ENCODE assay signal across 30 cellular contexts in the genomic region with DNA sequence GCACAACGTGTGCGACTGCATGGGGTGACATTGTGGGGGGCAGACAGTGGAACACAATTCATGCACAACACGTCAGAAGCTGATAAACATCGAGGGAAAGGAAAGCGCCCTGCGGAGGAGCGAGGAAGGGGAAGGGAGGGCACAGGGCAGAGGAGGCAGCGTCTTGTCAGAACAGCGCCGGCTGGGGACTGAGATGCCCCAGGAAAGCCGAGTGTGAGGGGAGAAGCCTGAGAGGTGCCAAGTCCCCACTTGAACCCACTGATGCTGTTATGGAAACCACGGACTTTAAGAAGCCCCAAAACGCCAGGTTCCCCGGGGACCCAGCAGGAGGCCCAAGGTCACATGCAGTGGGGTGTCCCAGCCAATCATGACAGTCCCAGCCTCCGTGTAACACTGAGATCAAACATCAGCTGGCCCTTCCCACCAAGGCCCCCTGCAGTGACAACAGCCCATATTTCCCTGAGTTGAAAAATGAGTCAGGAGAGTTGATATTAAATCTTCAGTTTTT.
DNase-seq lines count a peak whose midpoint lies in the region; ATAC-seq and TF ChIP-seq lines count a peak whose summit lies in the region.
"Had no signal": no experiment of that assay in that cellular context is flagged by ENCODE, and none has a peak within 500 bp of the region (broad histone marks: within the 10 kb centered on the region; RNA-seq: fewer than 3 reads in every experiment).

No MANE protein-coding gene starts in this region.

- H3K9me3 Mint-ChIP-seq in activated CD4-positive, alpha-beta T cell treated with anti-CD3 and anti-CD28 coated beads, Interleukin-2, amount 10 ng/mL, durations not matched to agents 7 days and 5 days = no peaks in the 10 kb centered on the region
- no peaks in the 10 kb centered on the region for H3K9me3 Mint-ChIP-seq in activated CD4-positive, alpha-beta T cell treated with anti-CD3 and anti-CD28 coated beads for 36 hours (ENCODE audit: low read depth)
- H3K9me3 Mint-ChIP-seq: activated CD4-positive, alpha-beta memory T cell treated with anti-CD3 and anti-CD28 coated beads, Interleukin-2, amount 10 ng/mL, durations not matched to agents 7 days and 5 days; activated naive CD4-positive, alpha-beta T cell treated with anti-CD3 and anti-CD28 coated beads, Interleukin-2, amount 10 ng/mL, durations not matched to agents 7 days and 5 days; activated T-helper 1 cell treated with anti-CD3 and anti-CD28 coated beads, Interleukin-12 subunit alpha, Interleukin-12 subunit beta, Interleukin-2, Interleukin-4 antibody, amounts not matched to agents 30 ng/mL and 10 ng/mL and 1 ng/mL, durations not matched to agents 14 hours and 24 hours and 36 hours; CD8-positive, alpha-beta T cell; H9; neural crest cell had no signal

- H3K9me3 ChIP-seq in HEK293 (ENCODE audit: control insufficient read depth, insufficient read depth, low read depth, low read length) = no peaks in the 10 kb centered on the region
- H3K9me3 ChIP-seq: colonic mucosa, upper lobe of left lung had no signal

- intact Hi-C loops in activated CD4-positive, alpha-beta T cell treated with anti-CD3 and anti-CD28 coated beads for 36 hours (cut with DNase I, micrococcal nuclease) = no loop called here

- H3K4me1 Mint-ChIP-seq in activated CD4-positive, alpha-beta T cell treated with anti-CD3 and anti-CD28 coated beads, Interleukin-2, amount 10 ng/mL, durations not matched to agents 7 days and 5 days = peaks cover 3% of the 10 kb centered on the region
- H3K4me1 Mint-ChIP-seq in activated CD4-positive, alpha-beta T cell treated with anti-CD3 and anti-CD28 coated beads for 36 hours = no peaks in the 10 kb centered on the region
- H3K4me1 Mint-ChIP-seq: activated CD4-positive, alpha-beta memory T cell treated with anti-CD3 and anti-CD28 coated beads, Interleukin-2, amount 10 ng/mL, durations not matched to agents 7 days and 5 days; activated naive CD4-positive, alpha-beta T cell treated with anti-CD3 and anti-CD28 coated beads, Interleukin-2, amount 10 ng/mL, durations not matched to agents 7 days and 5 days; neural crest cell had no signal

- no peak for TF ChIP-seq CTCF in HEK293 (tag by site-specific recombination; IDR thresholded peaks at IDR 0.05)
- TF ChIP-seq CTCF in astrocyte of the spinal cord (IDR thresholded peaks at IDR 0.05; ENCODE audit: low read depth, low read length) = no peak

- H3K36me3 Mint-ChIP-seq in activated CD4-positive, alpha-beta T cell treated with anti-CD3 and anti-CD28 coated beads, Interleukin-2, amount 10 ng/mL, durations not matched to agents 7 days and 5 days (ENCODE audit: low read depth) = no peaks in the 10 kb centered on the region
- H3K36me3 Mint-ChIP-seq in activated CD4-positive, alpha-beta T cell treated with anti-CD3 and anti-CD28 coated beads for 36 hours (ENCODE audit: low read depth) = no peaks in the 10 kb centered on the region
- H3K36me3 Mint-ChIP-seq: activated naive CD4-positive, alpha-beta T cell treated with anti-CD3 and anti-CD28 coated beads, Interleukin-2, amount 10 ng/mL, durations not matched to agents 7 days and 5 days; CD8-positive, alpha-beta T cell had no signal

- CTCF ChIA-PET in activated CD4-positive, alpha-beta T cell treated with anti-CD3 and anti-CD28 coated beads, Interleukin-2, amount 10 ng/mL, durations not matched to agents 7 days and 5 days (lab: Charles Lee) = no interaction called here
- CTCF ChIA-PET in activated CD4-positive, alpha-beta T cell treated with anti-CD3 and anti-CD28 coated beads for 36 hours (lab: Charles Lee) = no interaction called here
- CTCF ChIA-PET in HEK293 (lab: Yijun Ruan, JAX) = no interaction called here

- no peak overlapping the region for H3K4me3 ChIP-seq in HEK293 (ENCODE audit: low read depth, low read length)
- no peak overlapping the region for H3K4me3 ChIP-seq in astrocyte of the spinal cord (ENCODE audit: low read depth, low read length)
- H3K4me3 ChIP-seq: colonic mucosa, upper lobe of left lung had no signal

- in situ Hi-C loops in astrocyte of the spinal cord (cut with HindIII; ENCODE audit: low sequenced_read_pairs) = no loop called here

- no peak overlapping the region for H3K4me3 Mint-ChIP-seq in activated CD4-positive, alpha-beta T cell treated with anti-CD3 and anti-CD28 coated beads, Interleukin-2, amount 10 ng/mL, durations not matched to agents 7 days and 5 days
- H3K4me3 Mint-ChIP-seq in activated CD4-positive, alpha-beta T cell treated with anti-CD3 and anti-CD28 coated beads for 36 hours = no peak overlapping the region
- H3K4me3 Mint-ChIP-seq: activated CD4-positive, alpha-beta memory T cell treated with anti-CD3 and anti-CD28 coated beads, Interleukin-2, amount 10 ng/mL, durations not matched to agents 7 days and 5 days; activated naive CD4-positive, alpha-beta T cell treated with anti-CD3 and anti-CD28 coated beads, Interleukin-2, amount 10 ng/mL, durations not matched to agents 7 days and 5 days; activated T-helper 1 cell treated with anti-CD3 and anti-CD28 coated beads, Interleukin-12 subunit alpha, Interleukin-12 subunit beta, Interleukin-2, Interleukin-4 antibody, amounts not matched to agents 30 ng/mL and 10 ng/mL and 1 ng/mL, durations not matched to agents 14 hours and 24 hours and 36 hours; CD8-positive, alpha-beta T cell; H9; neural crest cell had no signal

- POLR2A ChIA-PET in activated CD4-positive, alpha-beta T cell treated with anti-CD3 and anti-CD28 coated beads, Interleukin-2, amount 10 ng/mL, durations not matched to agents 7 days and 5 days (lab: Charles Lee) = no interaction called here
- POLR2A ChIA-PET in activated CD4-positive, alpha-beta T cell treated with anti-CD3 and anti-CD28 coated beads for 36 hours (lab: Charles Lee) = no interaction called here
- POLR2A ChIA-PET in HEK293 (lab: Yijun Ruan, JAX) = no interaction called here

- no peaks in the 10 kb centered on the region for H3K27me3 Mint-ChIP-seq in activated CD4-positive, alpha-beta T cell treated with anti-CD3 and anti-CD28 coated beads, Interleukin-2, amount 10 ng/mL, durations not matched to agents 7 days and 5 days
- H3K27me3 Mint-ChIP-seq in activated CD4-positive, alpha-beta T cell treated with anti-CD3 and anti-CD28 coated beads for 36 hours = no peaks in the 10 kb centered on the region
- H3K27me3 Mint-ChIP-seq: activated CD4-positive, alpha-beta memory T cell treated with anti-CD3 and anti-CD28 coated beads, Interleukin-2, amount 10 ng/mL, durations not matched to agents 7 days and 5 days had no signal

- no peak overlapping the region for H3K27ac ChIP-seq in HEK293 (ENCODE audit: extremely low read depth, low read depth, low read length)
- H3K27ac ChIP-seq: colonic mucosa, parathyroid adenoma, upper lobe of left lung had no signal

- no peaks in the 10 kb centered on the region for H3K4me1 ChIP-seq in HEK293 (ENCODE audit: control insufficient read depth, insufficient read depth, low read length)
- H3K4me1 ChIP-seq: colonic mucosa, parathyroid adenoma, upper lobe of left lung had no signal

- H3K27ac Mint-ChIP-seq in activated CD4-positive, alpha-beta T cell treated with anti-CD3 and anti-CD28 coated beads, Interleukin-2, amount 10 ng/mL, durations not matched to agents 7 days and 5 days = peak overlapping the region; percentile 36
- H3K27ac Mint-ChIP-seq in activated CD4-positive, alpha-beta T cell treated with anti-CD3 and anti-CD28 coated beads for 36 hours = no peak overlapping the region
- H3K27ac Mint-ChIP-seq: activated CD4-positive, alpha-beta memory T cell treated with anti-CD3 and anti-CD28 coated beads, Interleukin-2, amount 10 ng/mL, durations not matched to agents 7 days and 5 days; activated naive CD4-positive, alpha-beta T cell treated with anti-CD3 and anti-CD28 coated beads, Interleukin-2, amount 10 ng/mL, durations not matched to agents 7 days and 5 days; activated T-helper 1 cell treated with anti-CD3 and anti-CD28 coated beads, Interleukin-12 subunit alpha, Interleukin-12 subunit beta, Interleukin-2, Interleukin-4 antibody, amounts not matched to agents 30 ng/mL and 10 ng/mL and 1 ng/mL, durations not matched to agents 14 hours and 24 hours and 36 hours; CD8-positive, alpha-beta T cell; H9 had no signal

- H3K36me3 ChIP-seq in HEK293 (ENCODE audit: control insufficient read depth in 2 of 2, insufficient read depth in 1 of 2, low read length in 2 of 2) = no peaks in the 10 kb centered on the region
- H3K36me3 ChIP-seq: colonic mucosa, upper lobe of left lung had no signal

- no peak for ATAC-seq in activated CD4-positive, alpha-beta T cell treated with anti-CD3 and anti-CD28 coated beads for 36 hours
- ATAC-seq in HG03460 (IDR thresholded peaks at IDR 0.05; ENCODE audit: unreplicated experiment) = no peak
- ATAC-seq: activated CD4-positive, CD25-positive, alpha-beta regulatory T cell treated with anti-CD3 and anti-CD28 coated beads, Interleukin-2, amount 50 U/mL, for 24 hours; CD8-positive, alpha-beta T cell; HepG2; PC-3 had no signal

- DNase-seq in activated CD4-positive, alpha-beta T cell treated with anti-CD3 and anti-CD28 coated beads, Interleukin-2, amount 10 ng/mL, durations not matched to agents 7 days and 5 days = no peak
- DNase-seq in activated CD4-positive, alpha-beta T cell treated with anti-CD3 and anti-CD28 coated beads for 36 hours = no peak
- DNase-seq in astrocyte of the spinal cord (ENCODE audit: low read depth, low spot score) (peak; percentile 48), smooth muscle cell of the brain vasculature (ENCODE audit: low read depth, low spot score) (peak; percentile 32), AML-193 (lab: John Stamatoyannopoulos, UW) (no peak)
- no peak for DNase-seq in activated effector memory CD4-positive, alpha-beta T cell treated with Interleukin-2 at 50 U/mL for 16 hours
- DNase-seq: activated CD4-positive, alpha-beta memory T cell treated with anti-CD3 and anti-CD28 coated beads, Interleukin-2, amount 10 ng/mL, durations not matched to agents 7 days and 5 days; activated CD8-positive, alpha-beta memory T cell treated with anti-CD3 and anti-CD28 coated beads, Interleukin-2, amount 50 U/mL, for 48 hours; activated naive CD4-positive, alpha-beta T cell treated with anti-CD3 and anti-CD28 coated beads, Interleukin-2, amount 10 ng/mL, durations not matched to agents 7 days and 5 days; CD8-positive, alpha-beta T cell; colonic mucosa; effector CD4-positive, alpha-beta T cell; EL; H9; NCI-H1092; NCI-H1694; NCI-H524 treated with DMSO at 0.1 percent for 48 hours; NK-92 treated with Interleukin-12 subunit alpha and Interleukin-12 subunit beta, amount 100 ng/mL, for 24 hours; PC-3; small intestine; stimulated activated naive CD4-positive, alpha-beta T cell; T-helper 2 cell; upper lobe of left lung had no signal

TF ChIP-seq in HEK293, 187 proteins besides CTCF, POLR2A, EP300 and RAD21 (continues in another document):
- TF ChIP-seq, protein P1, sequence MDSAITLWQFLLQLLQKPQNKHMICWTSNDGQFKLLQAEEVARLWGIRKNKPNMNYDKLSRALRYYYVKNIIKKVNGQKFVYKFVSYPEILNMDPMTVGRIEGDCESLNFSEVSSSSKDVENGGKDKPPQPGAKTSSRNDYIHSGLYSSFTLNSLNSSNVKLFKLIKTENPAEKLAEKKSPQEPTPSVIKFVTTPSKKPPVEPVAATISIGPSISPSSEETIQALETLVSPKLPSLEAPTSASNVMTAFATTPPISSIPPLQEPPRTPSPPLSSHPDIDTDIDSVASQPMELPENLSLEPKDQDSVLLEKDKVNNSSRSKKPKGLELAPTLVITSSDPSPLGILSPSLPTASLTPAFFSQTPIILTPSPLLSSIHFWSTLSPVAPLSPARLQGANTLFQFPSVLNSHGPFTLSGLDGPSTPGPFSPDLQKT (IDR thresholded peaks at IDR 0.05; ENCODE audit: borderline replicate concordance, low read depth, low read length) = no peak

Comparison
In these comparisons a context has a peak if more than half of its experiments do, and no peak if none do; other contexts are left out.
1. DNase-seq: peak in astrocyte of the spinal cord (single experiment) and smooth muscle cell of the brain vasculature (single experiment); none in activated CD4-positive, alpha-beta T cell treated with anti-CD3 and anti-CD28 coated beads, Interleukin-2, amount 10 ng/mL, durations not matched to agents 7 days and 5 days (single experiment), activated CD4-positive, alpha-beta T cell treated with anti-CD3 and anti-CD28 coated beads for 36 hours (single experiment), AML-193 (0 of 2) and activated effector memory CD4-positive, alpha-beta T cell treated with Interleukin-2 at 50 U/mL for 16 hours (single experiment).